ENCODE assay signal across 26 cellular contexts in the genomic region with DNA sequence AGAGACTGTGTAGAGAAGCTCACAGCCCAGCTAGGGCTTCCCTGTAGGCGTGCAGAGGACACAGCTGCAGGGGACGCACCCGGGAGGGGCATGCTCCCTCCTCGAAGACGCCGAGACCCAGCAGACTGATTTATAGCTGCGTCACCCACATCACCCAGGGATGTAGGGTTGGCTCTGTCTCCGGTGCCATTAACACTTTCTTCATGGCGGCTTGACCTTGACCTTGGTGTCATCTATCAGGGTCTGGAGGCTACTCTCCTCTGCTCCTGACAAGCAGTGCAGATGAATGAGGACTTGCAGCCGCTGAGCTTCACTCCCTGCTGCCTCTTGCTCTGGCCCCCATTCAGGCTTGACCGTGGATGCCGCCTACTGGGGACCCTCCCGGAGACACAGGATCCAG.
"Had no signal": no experiment of that assay in that cellular context is flagged by ENCODE, and none has a peak within 500 bp of the region (broad histone marks: within the 10 kb centered on the region; RNA-seq: fewer than 3 reads in every experiment).

No MANE protein-coding gene starts in this region.

- H3K36me3 Mint-ChIP-seq: activated CD4-positive, alpha-beta memory T cell treated with anti-CD3 and anti-CD28 coated beads for 36 hours; activated naive CD4-positive, alpha-beta T cell treated with anti-CD3 and anti-CD28 coated beads, Interleukin-2, amount 10 ng/mL, durations not matched to agents 7 days and 5 days; activated naive CD8-positive, alpha-beta T cell treated with anti-CD3 and anti-CD28 coated beads for 36 hours; T-cell had no signal

- H3K4me1 Mint-ChIP-seq: activated CD4-positive, alpha-beta T cell treated with anti-CD3 and anti-CD28 coated beads, Interleukin-2, amount 10 ng/mL, durations not matched to agents 7 days and 5 days; activated naive CD4-positive, alpha-beta T cell treated with anti-CD3 and anti-CD28 coated beads, Interleukin-2, amount 10 ng/mL, durations not matched to agents 7 days and 5 days; activated naive CD8-positive, alpha-beta T cell treated with anti-CD3 and anti-CD28 coated beads for 36 hours; activated T-helper 17 cell treated with anti-CD3 and anti-CD28 coated beads, Interleukin-2, amount 50 U/mL, for 72 hours; T-cell had no signal

- ATAC-seq: activated T-helper 17 cell treated with anti-CD3 and anti-CD28 coated beads, Interleukin-2, amount 50 U/mL, for 72 hours; PC-3; T-cell had no signal

- H3K36me3 ChIP-seq: brain microvascular endothelial cell, cardiac muscle cell had no signal

- H3K9me3 Mint-ChIP-seq: activated CD4-positive, alpha-beta memory T cell treated with anti-CD3 and anti-CD28 coated beads for 36 hours had no signal

- H3K27ac Mint-ChIP-seq: activated CD4-positive, alpha-beta memory T cell treated with anti-CD3 and anti-CD28 coated beads for 36 hours; activated CD4-positive, alpha-beta T cell treated with anti-CD3 and anti-CD28 coated beads, Interleukin-2, amount 10 ng/mL, durations not matched to agents 7 days and 5 days; activated naive CD4-positive, alpha-beta T cell treated with anti-CD3 and anti-CD28 coated beads, Interleukin-2, amount 10 ng/mL, durations not matched to agents 7 days and 5 days; activated naive CD8-positive, alpha-beta T cell treated with anti-CD3 and anti-CD28 coated beads for 36 hours; activated T-helper 17 cell treated with anti-CD3 and anti-CD28 coated beads, Interleukin-2, amount 50 U/mL, for 72 hours; T-cell had no signal

- H3K4me3 ChIP-seq: cardiac muscle cell, SK-N-MC had no signal

- H3K27me3 ChIP-seq: brain microvascular endothelial cell, cardiac muscle cell had no signal

- H3K4me3 Mint-ChIP-seq: activated CD4-positive, alpha-beta memory T cell treated with anti-CD3 and anti-CD28 coated beads for 36 hours; activated CD4-positive, alpha-beta T cell treated with anti-CD3 and anti-CD28 coated beads, Interleukin-2, amount 10 ng/mL, durations not matched to agents 7 days and 5 days; activated naive CD4-positive, alpha-beta T cell treated with anti-CD3 and anti-CD28 coated beads, Interleukin-2, amount 10 ng/mL, durations not matched to agents 7 days and 5 days; activated naive CD8-positive, alpha-beta T cell treated with anti-CD3 and anti-CD28 coated beads for 36 hours; activated T-helper 17 cell treated with anti-CD3 and anti-CD28 coated beads, Interleukin-2, amount 50 U/mL, for 72 hours; T-cell had no signal

- H3K27me3 Mint-ChIP-seq: activated CD4-positive, alpha-beta memory T cell treated with anti-CD3 and anti-CD28 coated beads for 36 hours; activated CD4-positive, alpha-beta T cell treated with anti-CD3 and anti-CD28 coated beads, Interleukin-2, amount 10 ng/mL, durations not matched to agents 7 days and 5 days; activated naive CD4-positive, alpha-beta T cell treated with anti-CD3 and anti-CD28 coated beads, Interleukin-2, amount 10 ng/mL, durations not matched to agents 7 days and 5 days; activated naive CD8-positive, alpha-beta T cell treated with anti-CD3 and anti-CD28 coated beads for 36 hours; activated T-helper 17 cell treated with anti-CD3 and anti-CD28 coated beads, Interleukin-2, amount 50 U/mL, for 72 hours had no signal

- DNase-seq: activated CD4-positive, alpha-beta memory T cell treated with anti-CD3 and anti-CD28 coated beads for 36 hours; activated CD4-positive, alpha-beta T cell treated with anti-CD3 and anti-CD28 coated beads, Interleukin-2, amount 10 ng/mL, durations not matched to agents 7 days and 5 days; activated CD4-positive, CD25-positive, alpha-beta regulatory T cell; activated gamma-delta T cell treated with Interleukin-2 at 50 U/mL for 16 hours; activated naive CD4-positive, alpha-beta T cell treated with anti-CD3 and anti-CD28 coated beads, Interleukin-2, amount 10 ng/mL, durations not matched to agents 7 days and 5 days; activated naive CD8-positive, alpha-beta T cell treated with anti-CD3 and anti-CD28 coated beads for 36 hours; activated T-cell treated with anti-CD3 and anti-CD28 coated beads for 4 hours; activated T-cell treated with anti-CD3 and anti-CD28 coated beads, Interleukin-2, amount 50 U/mL, for 48 hours; brain microvascular endothelial cell; Karpas-422; MM.1S; NCI-H1048; NCI-H146; NCI-H187 treated with DMSO at 0.1 percent for 48 hours; NCI-H2081 treated with DMSO at 0.1 percent for 48 hours; NCI-H446; NCI-H524; PC-3; T-cell; T-helper 2 cell; T1000 had no signal

- FAIRE-seq: TTC549 had no signal

- H3K27ac ChIP-seq: brain microvascular endothelial cell, cardiac muscle cell, SK-N-MC, VCaP had no signal
